ENCODE assay signal across 9 cellular contexts in genomic region chrX:41688835-41689234, GRCh38. TPM values are rescaled to one million over a fixed set of nuclear protein-coding genes. Genes with fewer than 3 reads are reported as not detected.
A peak's percentile ranks its signal among the peaks of the same experiment; 100 is the strongest.
DNase-seq lines count a peak whose midpoint lies in the region; ATAC-seq, FAIRE-seq and TF ChIP-seq lines count a peak whose summit lies in the region.
"Had no signal": no experiment of that assay in that cellular context is flagged by ENCODE, and none has a peak within 500 bp of the region (broad histone marks: within the 10 kb centered on the region; RNA-seq: fewer than 3 reads in every experiment).

Gene GPR34 (plus strand): TSS chrX:41688973. CDS start chrX:41695634, 6,661 bp downstream.

- H3F3A ChIP-seq in DOHH2 (ENCODE audit: control insufficient read depth, insufficient read depth), result no peaks in the 10 kb centered on the region

- peak within 1 kb of the TSS; percentile 62 for H3K27ac Mint-ChIP-seq in activated naive CD8-positive, alpha-beta T cell treated with anti-CD3 and anti-CD28 coated beads for 36 hours
- H3K27ac Mint-ChIP-seq: IgD-negative memory B cell, nephron had no signal

- intact Hi-C loops in sciatic nerve (cut with DNase I), result no loop called here

- ATAC-seq in sciatic nerve, result no peak
- ATAC-seq in HG03135 (IDR thresholded peaks at IDR 0.05; ENCODE audit: unreplicated experiment), result no peak

- peak in 1 of 2 experiments; percentile 65 for DNase-seq in HL-60 (ENCODE audit: low read depth in 1 of 2, low spot score in 1 of 2)
- DNase-seq in activated naive CD8-positive, alpha-beta T cell treated with anti-CD3 and anti-CD28 coated beads for 36 hours, result peak; percentile 21
- DNase-seq in sciatic nerve (ENCODE audit: low spot score), result no peak
- no peak for DNase-seq in NCI-H1105 (lab: John Stamatoyannopoulos, UW)
- no peak for DNase-seq in D721Med (ENCODE audit: insufficient read length, low spot score)

- H3K27me3 Mint-ChIP-seq in activated naive CD8-positive, alpha-beta T cell treated with anti-CD3 and anti-CD28 coated beads for 36 hours, result no peaks in the 10 kb centered on the region

- H3K27me3 ChIP-seq in DOHH2 (ENCODE audit: control insufficient read depth, low read length), result no peaks in the 10 kb centered on the region
- no peaks in the 10 kb centered on the region for H3K27me3 ChIP-seq in HL-60 (ENCODE audit: insufficient read depth, poor library complexity, severe bottlenecking)

- no peaks in the 10 kb centered on the region for H3K9me2 ChIP-seq in DOHH2 (replicated peaks; ENCODE audit: control insufficient read depth, low read length)

- H4K20me1 ChIP-seq in DOHH2 (ENCODE audit: control insufficient read depth, insufficient read depth, low read depth, low read length), result no peaks in the 10 kb centered on the region

- no peak within 1 kb of the TSS for H3K4me3 ChIP-seq in DOHH2 (ENCODE audit: low read length)
- H3K4me3 ChIP-seq in HL-60 (replicated peaks; ENCODE audit: insufficient read depth, low read length), result peak within 1 kb of the TSS; percentile 28

- no peak within 1 kb of the TSS for H3K27ac ChIP-seq in DOHH2 (ENCODE audit: low read depth, low read length)
- H3K27ac ChIP-seq in HL-60 (replicated peaks), result peak within 1 kb of the TSS; percentile 65

- no peaks in the 10 kb centered on the region for H3K36me3 ChIP-seq in DOHH2 (ENCODE audit: control insufficient read depth, low read length)

- H3K4me2 ChIP-seq in DOHH2 (ENCODE audit: low read length), result peak within 1 kb of the TSS; percentile 11; the same call in 1 of the 2 replicates

- peaks cover 16% of the 10 kb centered on the region for H3K36me3 Mint-ChIP-seq in activated naive CD8-positive, alpha-beta T cell treated with anti-CD3 and anti-CD28 coated beads for 36 hours
- H3K36me3 Mint-ChIP-seq: IgD-negative memory B cell had no signal

- H3K9me3 Mint-ChIP-seq in activated naive CD8-positive, alpha-beta T cell treated with anti-CD3 and anti-CD28 coated beads for 36 hours, result no peaks in the 10 kb centered on the region
- H3K9me3 Mint-ChIP-seq: IgD-negative memory B cell had no signal

- H3K4me1 Mint-ChIP-seq in activated naive CD8-positive, alpha-beta T cell treated with anti-CD3 and anti-CD28 coated beads for 36 hours, result peaks cover 29% of the 10 kb centered on the region
- H3K4me1 Mint-ChIP-seq: nephron had no signal

- TF ChIP-seq CTCF in DOHH2 (IDR thresholded peaks at IDR 0.05; ENCODE audit: low read depth, low read length, poor library complexity, severe bottlenecking), result no peak
- no peak for TF ChIP-seq CTCF in HL-60 (IDR thresholded peaks at IDR 0.05; ENCODE audit: insufficient read depth, low read length)
- TF ChIP-seq CTCF in D721Med (IDR thresholded peaks at IDR 0.05; ENCODE audit: insufficient read depth, missing control alignments), result no peak

- H3K4me1 ChIP-seq in DOHH2 (ENCODE audit: control insufficient read depth, low read length), result peaks cover 23% of the 10 kb centered on the region

- no peaks in the 10 kb centered on the region for H3K79me2 ChIP-seq in DOHH2 (ENCODE audit: control insufficient read depth, low read length)

- H3K9me3 ChIP-seq in DOHH2 (ENCODE audit: control insufficient read depth, insufficient read depth, low read length), result no peaks in the 10 kb centered on the region

- H3K4me3 Mint-ChIP-seq in activated naive CD8-positive, alpha-beta T cell treated with anti-CD3 and anti-CD28 coated beads for 36 hours, result peak within 1 kb of the TSS; percentile 18
- H3K4me3 Mint-ChIP-seq: nephron had no signal

- FAIRE-seq in D721Med (lab: Jason Lieb, UNC), result no peak

RNA-seq across cellular contexts. Expression of gene GPR34, which starts in this region (rescaled TPM):
- total RNA-seq in activated naive CD8-positive, alpha-beta T cell treated with anti-CD3 and anti-CD28 coated beads for 36 hours, result 1 to 10 TPM; 1.0 to 1.4 TPM
- 10.3 TPM for total RNA-seq in sciatic nerve
